ENCODE assay signal across 31 cellular contexts in the genomic region with DNA sequence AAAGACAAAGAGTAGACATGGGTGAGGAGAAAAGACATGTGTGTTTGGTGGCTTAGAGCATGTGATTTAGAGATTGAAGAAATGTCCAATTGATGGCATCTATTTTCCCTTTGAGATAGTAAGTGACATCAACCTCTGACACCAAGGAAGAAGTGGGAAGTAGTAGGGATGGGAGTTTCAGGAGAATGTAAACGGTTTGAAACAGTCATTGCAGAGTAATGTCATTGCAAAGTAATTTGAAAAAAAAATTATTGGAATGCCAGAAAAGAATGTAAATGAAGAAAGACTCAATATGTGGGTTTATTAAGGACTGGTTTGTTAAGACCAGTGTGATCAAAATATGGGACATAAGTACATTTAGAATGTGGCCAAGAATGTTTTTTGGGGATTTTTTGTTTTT. TPM values are rescaled to one million over a fixed set of nuclear protein-coding genes. Genes with fewer than 3 reads are reported as not detected.
A peak's percentile ranks its signal among the peaks of the same experiment; 100 is the strongest.
DNase-seq lines count a peak whose midpoint lies in the region; FAIRE-seq and TF ChIP-seq lines count a peak whose summit lies in the region.
"Had no signal": no experiment of that assay in that cellular context is flagged by ENCODE, and none has a peak within 500 bp of the region (broad histone marks: within the 10 kb centered on the region; RNA-seq: fewer than 3 reads in every experiment).

No MANE protein-coding gene starts in this region.

- DNase-seq in AG08395 (ENCODE audit: low spot score) (peak; percentile 45), H54 (ENCODE audit: insufficient read length, low spot score) (no peak), adipocyte (ENCODE audit: low read depth) (peak; percentile 44), foreskin fibroblast (peak; percentile 34 to 46), HUDEP-2 (lab: John Stamatoyannopoulos, UW; ENCODE audit: unreplicated experiment in 76 of 76) (no peak), glutamatergic neuron (no peak), putamen (ENCODE audit: low spot score) (no peak)
- no peak for DNase-seq in stimulated activated CD4-positive, alpha-beta T cell treated with anti-CD3 and anti-CD28 coated beads, Interleukin-1b, Interleukin-23, amount 100 ng/mL, for 48 hours
- DNase-seq: activated CD4-positive, alpha-beta T cell treated with anti-CD3 and anti-CD28 coated beads, Interleukin-2, amount 50 U/mL, for 1 hour; activated naive CD4-positive, alpha-beta T cell treated with Interleukin-2 at 50 U/mL for 16 hours; amygdala; colonic mucosa; COR-L47; DMS79; lower lobe of right lung; NCI-H1092 treated with DMSO at 0.1 percent for 48 hours; NCI-H187; NCI-H2171 treated with DMSO at 0.1 percent for 48 hours; NCI-H524 treated with DMSO at 0.1 percent for 48 hours; right cardiac atrium; SHP77; stimulated activated CD4-positive, alpha-beta T cell treated with anti-CD3 and anti-CD28 coated beads, Interleukin-4, amount 100 ng/mL, for 1 hour; transverse colon had no signal

- H3K27me3 Mint-ChIP-seq in glutamatergic neuron (ENCODE audit: unreplicated experiment), result no peaks in the 10 kb centered on the region

- no peaks in the 10 kb centered on the region for H3K36me3 ChIP-seq in adipocyte (ENCODE audit: control insufficient read depth, insufficient read depth, low read length, severe bottlenecking)
- H3K36me3 ChIP-seq: BLaER1 treated with 17β-estradiol and CSF1 and Interleukin-3, amounts not matched to agents 10 nM and 100 nM; colonic mucosa; lower lobe of right lung; transverse colon had no signal

- H3K9me3 Mint-ChIP-seq in glutamatergic neuron (ENCODE audit: unreplicated experiment), result no peaks in the 10 kb centered on the region
- H3K9me3 Mint-ChIP-seq: neural crest cell, WTC11 had no signal

- no peaks in the 10 kb centered on the region for H3K9me3 ChIP-seq in adipocyte (ENCODE audit: control insufficient read depth, low read length)
- H3K9me3 ChIP-seq: BLaER1 treated with 17β-estradiol and CSF1 and Interleukin-3, amounts not matched to agents 10 nM and 100 nM; colonic mucosa; lower lobe of right lung; transverse colon had no signal

- no peaks in the 10 kb centered on the region for H3K4me1 Mint-ChIP-seq in glutamatergic neuron (ENCODE audit: low read depth, unreplicated experiment)
- H3K4me1 Mint-ChIP-seq: neural crest cell had no signal

- TF ChIP-seq CTCF in foreskin fibroblast (IDR thresholded peaks at IDR 0.05; ENCODE audit: low read depth, low read length), result no peak
- no peak for TF ChIP-seq CTCF in glutamatergic neuron (IDR thresholded peaks at IDR 0.05; ENCODE audit: partially characterized antibody, unreplicated experiment)

- no peak overlapping the region for H3K27ac Mint-ChIP-seq in glutamatergic neuron (ENCODE audit: unreplicated experiment)
- H3K27ac Mint-ChIP-seq: WTC11 had no signal

- no peaks in the 10 kb centered on the region for H3K27me3 ChIP-seq in adipocyte (replicated peaks; ENCODE audit: control insufficient read depth, insufficient read depth, low read length)
- H3K27me3 ChIP-seq: BLaER1 treated with 17β-estradiol and CSF1 and Interleukin-3, amounts not matched to agents 10 nM and 100 nM; colonic mucosa; transverse colon had no signal

- no peak for TF ChIP-seq POLR2A in H54 (IDR thresholded peaks at IDR 0.05; ENCODE audit: low read depth, low read length)

- no peak overlapping the region for H3K4me3 ChIP-seq in adipocyte (ENCODE audit: low read length)
- H3K4me3 ChIP-seq in foreskin fibroblast (ENCODE audit: low read depth in 1 of 2, low read length in 2 of 2), result no peak overlapping the region
- H3K4me3 ChIP-seq: BLaER1 treated with 17β-estradiol and CSF1 and Interleukin-3, amounts not matched to agents 10 nM and 100 nM; colonic mucosa; lower lobe of right lung; transverse colon had no signal

- H3K36me3 Mint-ChIP-seq in glutamatergic neuron (ENCODE audit: unreplicated experiment), result no peaks in the 10 kb centered on the region
- H3K36me3 Mint-ChIP-seq: WTC11 had no signal

- H3K4me3 Mint-ChIP-seq in glutamatergic neuron (ENCODE audit: unreplicated experiment), result no peak overlapping the region
- H3K4me3 Mint-ChIP-seq: neural crest cell, WTC11 had no signal

- peak; percentile 61 for FAIRE-seq in H54 (lab: Jason Lieb, UNC)
- FAIRE-seq: A204.1, bronchial epithelial cell had no signal

- no peak overlapping the region for H3K9ac ChIP-seq in adipocyte (ENCODE audit: low read length)
- H3K9ac ChIP-seq: BLaER1 treated with 17β-estradiol and CSF1 and Interleukin-3, amounts not matched to agents 10 nM and 100 nM; parathyroid adenoma had no signal

- peaks cover 17% of the 10 kb centered on the region for H3K4me1 ChIP-seq in adipocyte (ENCODE audit: control insufficient read depth, insufficient read depth, low read length)
- H3K4me1 ChIP-seq: colonic mucosa, parathyroid adenoma, transverse colon had no signal

RNA-seq across cellular contexts. Expression of gene GNG11, which starts 26.6 kb away (rescaled TPM):
- 0.56 TPM for total RNA-seq in glutamatergic neuron (ENCODE audit: unreplicated experiment)

RNA-seq across cellular contexts. Expression of gene GNGT1, which starts 41.7 kb away (rescaled TPM):
- not detected for total RNA-seq in glutamatergic neuron (ENCODE audit: unreplicated experiment)
- total RNA-seq: bronchial epithelial cell, colonic mucosa, kidney epithelial cell, lower lobe of right lung, mucosa of gallbladder, right cardiac atrium, transverse colon had no signal

RNA-seq across cellular contexts. Expression of gene BET1, which starts 56.0 kb away (rescaled TPM):
- 14.5 TPM for total RNA-seq in glutamatergic neuron (ENCODE audit: unreplicated experiment)

RNA-seq across cellular contexts. Expression of gene TFPI2, which starts 57.6 kb away (rescaled TPM):
- total RNA-seq in glutamatergic neuron (ENCODE audit: unreplicated experiment), result 3.2 TPM

Comparison
In these comparisons a context has a peak if more than half of its experiments do, and no peak if none do; other contexts are left out.
1. DNase-seq: peak in AG08395 (single experiment), adipocyte (single experiment) and foreskin fibroblast (2 of 2); none in H54 (single experiment), HUDEP-2 (0 of 76), glutamatergic neuron (single experiment), putamen (single experiment) and stimulated activated CD4-positive, alpha-beta T cell treated with anti-CD3 and anti-CD28 coated beads, Interleukin-1b, Interleukin-23, amount 100 ng/mL, for 48 hours (single experiment).